In genomic region chr12:12433203-12433731, GRCh38 we compare ENCODE assay signal across 1 cellular context.
TF ChIP-seq lines count a peak whose summit lies in the region.

No MANE protein-coding gene starts in this region.

TF ChIP-seq in HEK293, 187 proteins besides CTCF, POLR2A, EP300 and RAD21 (continued from another document):
- TF ChIP-seq, protein P1, sequence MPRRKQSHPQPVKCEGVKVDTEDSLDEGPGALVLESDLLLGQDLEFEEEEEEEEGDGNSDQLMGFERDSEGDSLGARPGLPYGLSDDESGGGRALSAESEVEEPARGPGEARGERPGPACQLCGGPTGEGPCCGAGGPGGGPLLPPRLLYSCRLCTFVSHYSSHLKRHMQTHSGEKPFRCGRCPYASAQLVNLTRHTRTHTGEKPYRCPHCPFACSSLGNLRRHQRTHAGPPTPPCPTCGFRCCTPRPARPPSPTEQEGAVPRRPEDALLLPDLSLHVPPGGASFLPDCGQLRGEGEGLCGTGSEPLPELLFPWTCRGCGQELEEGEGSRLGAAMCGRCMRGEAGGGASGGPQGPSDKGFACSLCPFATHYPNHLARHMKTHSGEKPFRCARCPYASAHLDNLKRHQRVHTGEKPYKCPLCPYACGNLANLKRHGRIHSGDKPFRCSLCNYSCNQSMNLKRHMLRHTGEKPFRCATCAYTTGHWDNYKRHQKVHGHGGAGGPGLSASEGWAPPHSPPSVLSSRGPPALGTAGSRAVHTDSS (tag by site-specific recombination; IDR thresholded peaks at IDR 0.05), result no peak
- peak; percentile 62 for TF ChIP-seq OSR2 (tag by site-specific recombination; IDR thresholded peaks at IDR 0.05)
